10 cellular contexts compared by ENCODE assay signal in the genomic region with DNA sequence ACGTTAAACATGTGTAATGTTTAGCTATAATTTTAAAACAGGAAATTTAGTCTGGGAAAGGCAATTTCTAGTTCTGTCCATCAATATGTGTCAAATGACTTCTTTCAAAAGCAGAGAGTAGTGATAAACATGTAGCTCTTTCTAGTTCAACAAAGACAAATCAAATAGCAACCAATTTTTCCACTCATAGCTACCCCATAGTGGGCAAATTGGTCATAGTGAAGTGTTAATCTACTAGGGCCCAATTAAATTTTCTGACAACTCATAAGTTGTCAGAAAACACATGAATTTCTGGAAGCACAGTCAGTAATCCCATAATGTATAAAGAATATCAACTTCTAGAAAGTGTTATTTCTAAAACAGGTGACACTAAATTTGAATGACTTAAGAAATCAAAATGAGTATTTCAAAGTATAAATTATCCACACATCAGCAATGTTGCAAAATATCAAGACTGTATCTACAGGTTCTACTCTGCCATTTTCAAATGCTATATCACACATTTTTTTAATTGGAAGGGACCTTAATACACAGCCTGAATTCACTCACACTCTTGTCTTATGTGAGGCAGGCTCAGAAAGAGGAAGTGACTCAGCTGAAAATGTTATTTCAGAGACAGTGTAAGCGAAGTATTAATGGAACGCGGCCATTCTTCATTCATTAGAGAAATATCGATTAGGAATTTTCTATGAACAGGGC.
DNase-seq lines count a peak whose midpoint lies in the region; ATAC-seq lines count a peak whose summit lies in the region.
"Had no signal": no experiment of that assay in that cellular context is flagged by ENCODE, and none has a peak within 500 bp of the region (broad histone marks: within the 10 kb centered on the region; RNA-seq: fewer than 3 reads in every experiment).

No MANE protein-coding gene starts in this region.

- H3K27me3 Mint-ChIP-seq in dendritic cell treated with granulocyte-macrophage colony-stimulating factor and Interleukin-4, amounts not matched to agents 40 ng/mL and 50 ng/mL, for 4 days = no peaks in the 10 kb centered on the region

- peak; percentile 61 for ATAC-seq in GM21447 (IDR thresholded peaks at IDR 0.05; ENCODE audit: unreplicated experiment)

- H3K36me3 Mint-ChIP-seq in dendritic cell treated with granulocyte-macrophage colony-stimulating factor and Interleukin-4, amounts not matched to agents 40 ng/mL and 50 ng/mL, for 4 days (ENCODE audit: low read depth) = no peaks in the 10 kb centered on the region

- peaks cover 7% of the 10 kb centered on the region for H3K4me1 Mint-ChIP-seq in dendritic cell treated with granulocyte-macrophage colony-stimulating factor and Interleukin-4, amounts not matched to agents 40 ng/mL and 50 ng/mL, for 4 days (ENCODE audit: low read depth)

- no peaks in the 10 kb centered on the region for H3K9me3 Mint-ChIP-seq in dendritic cell treated with granulocyte-macrophage colony-stimulating factor and Interleukin-4, amounts not matched to agents 40 ng/mL and 50 ng/mL, for 4 days
- H3K9me3 Mint-ChIP-seq: nephron had no signal

- DNase-seq in EH (ENCODE audit: low read depth) (peak; percentile 28), NOMO-1 (lab: John Stamatoyannopoulos, UW; ENCODE audit: unreplicated experiment in 2 of 2) (peak; percentile 12 to 61), hypothalamus (lab: John Stamatoyannopoulos, UW) (no peak)
- no peak for DNase-seq in activated effector memory CD4-positive, alpha-beta T cell treated with anti-CD3 and anti-CD28 coated beads, Interleukin-2, amount 50 U/mL, for 16 hours
- no peak for DNase-seq in activated CD8-positive, alpha-beta memory T cell treated with anti-CD3 and anti-CD28 coated beads for 24 hours
- no peak for DNase-seq in activated CD4-positive, alpha-beta T cell treated with anti-CD3 and anti-CD28 coated beads, Interleukin-2, amount 50 U/mL, for 4 hours
- DNase-seq: NCI-H510A treated with DMSO at 0.1 percent for 48 hours had no signal

- H3K4me3 Mint-ChIP-seq in dendritic cell treated with granulocyte-macrophage colony-stimulating factor and Interleukin-4, amounts not matched to agents 40 ng/mL and 50 ng/mL, for 4 days = peak overlapping the region; percentile 6
- H3K4me3 Mint-ChIP-seq: nephron had no signal

- intact Hi-C loops in dendritic cell treated with granulocyte-macrophage colony-stimulating factor and Interleukin-4, amounts not matched to agents 40 ng/mL and 50 ng/mL, for 4 days (cut with micrococcal nuclease) = no loop called here

- H3K27ac Mint-ChIP-seq in dendritic cell treated with granulocyte-macrophage colony-stimulating factor and Interleukin-4, amounts not matched to agents 40 ng/mL and 50 ng/mL, for 4 days = no peak overlapping the region

Comparison
In these comparisons a context has a peak if more than half of its experiments do, and no peak if none do; other contexts are left out.
1. DNase-seq: peak in EH (single experiment) and NOMO-1 (2 of 2); none in activated effector memory CD4-positive, alpha-beta T cell treated with anti-CD3 and anti-CD28 coated beads, Interleukin-2, amount 50 U/mL, for 16 hours (single experiment), hypothalamus (0 of 51), activated CD8-positive, alpha-beta memory T cell treated with anti-CD3 and anti-CD28 coated beads for 24 hours (single experiment) and activated CD4-positive, alpha-beta T cell treated with anti-CD3 and anti-CD28 coated beads, Interleukin-2, amount 50 U/mL, for 4 hours (0 of 2).